Comparison of ENCODE assay signal across 26 cellular contexts in genomic region chrX:95063554-95063953, GRCh38.
DNase-seq lines count a peak whose midpoint lies in the region; TF ChIP-seq lines count a peak whose summit lies in the region.
"Had no signal": no experiment of that assay in that cellular context is flagged by ENCODE, and none has a peak within 500 bp of the region (broad histone marks: within the 10 kb centered on the region; RNA-seq: fewer than 3 reads in every experiment).

No MANE protein-coding gene starts in this region.

- H3K9ac ChIP-seq in smooth muscle cell (ENCODE audit: low read depth) = no peak overlapping the region
- H3K9ac ChIP-seq: KMS-11 had no signal

- H3K9me3 Mint-ChIP-seq in activated naive CD4-positive, alpha-beta T cell treated with anti-CD3 and anti-CD28 coated beads, Interleukin-2, amount 50 U/mL, for 24 hours = no peaks in the 10 kb centered on the region
- H3K9me3 Mint-ChIP-seq in activated naive CD4-positive, alpha-beta T cell treated with anti-CD3 and anti-CD28 coated beads, Interleukin-2, amount 10 ng/mL, durations not matched to agents 7 days and 5 days = no peaks in the 10 kb centered on the region
- H3K9me3 Mint-ChIP-seq in progenitor cell of endocrine pancreas (ENCODE audit: low read depth) = no peaks in the 10 kb centered on the region
- H3K9me3 Mint-ChIP-seq: CD4-positive, alpha-beta T cell; memory B cell; stimulated activated naive CD8-positive, alpha-beta T cell treated with anti-CD3 and anti-CD28 coated beads, Interleukin-15, Interleukin-2, amounts not matched to agents 100 ng/mL and 50 ng/mL, for 24 hours had no signal

- no peak for DNase-seq in activated naive CD4-positive, alpha-beta T cell treated with anti-CD3 and anti-CD28 coated beads, Interleukin-2, amount 10 ng/mL, durations not matched to agents 7 days and 5 days
- DNase-seq in RPMI7951 (ENCODE audit: low read depth) (peak; percentile 35), fibroblast of mammary gland (ENCODE audit: low read depth) (peak; percentile 44), smooth muscle cell (lab: John Stamatoyannopoulos, UW; ENCODE audit: unreplicated experiment) (no peak), HUDEP-2 (lab: John Stamatoyannopoulos, UW; ENCODE audit: unreplicated experiment in 76 of 76) (no peak), progenitor cell of endocrine pancreas (ENCODE audit: low spot score, unreplicated experiment) (no peak), GM19238 (ENCODE audit: insufficient read length, low spot score) (no peak)
- DNase-seq: activated CD4-positive, alpha-beta T cell treated with anti-CD3 and anti-CD28 coated beads for 4 hours; activated effector memory CD4-positive, alpha-beta T cell treated with Interleukin-2 at 50 U/mL for 16 hours; activated T-cell treated with anti-CD3 and anti-CD28 coated beads for 4 hours; AML-193; CD4-positive, alpha-beta T cell; effector CD4-positive, alpha-beta T cell; hippocampal formation; NCI-H1436; NCI-H446 had no signal

- H4K20me1 ChIP-seq in smooth muscle cell (ENCODE audit: low read depth) = no peaks in the 10 kb centered on the region

- H3K9me3 ChIP-seq in smooth muscle cell (replicated peaks; ENCODE audit: low read depth) = no peaks in the 10 kb centered on the region
- H3K9me3 ChIP-seq: neutrophil, thoracic aorta, vagina had no signal

- H3K36me3 ChIP-seq in smooth muscle cell (ENCODE audit: low read depth) = no peaks in the 10 kb centered on the region
- H3K36me3 ChIP-seq: neutrophil, thoracic aorta, vagina had no signal

- H3K27me3 ChIP-seq in smooth muscle cell (ENCODE audit: low read depth) = no peaks in the 10 kb centered on the region
- H3K27me3 ChIP-seq: neutrophil, vagina had no signal

- H3K4me3 ChIP-seq in fibroblast of mammary gland (ENCODE audit: control insufficient read depth, low read depth, low read length) = no peak overlapping the region
- H3K4me3 ChIP-seq in smooth muscle cell = no peak overlapping the region
- H3K4me3 ChIP-seq: thoracic aorta, vagina had no signal

- no peaks in the 10 kb centered on the region for H3K27me3 Mint-ChIP-seq in activated naive CD4-positive, alpha-beta T cell treated with anti-CD3 and anti-CD28 coated beads, Interleukin-2, amount 50 U/mL, for 24 hours
- no peaks in the 10 kb centered on the region for H3K27me3 Mint-ChIP-seq in activated naive CD4-positive, alpha-beta T cell treated with anti-CD3 and anti-CD28 coated beads, Interleukin-2, amount 10 ng/mL, durations not matched to agents 7 days and 5 days
- no peaks in the 10 kb centered on the region for H3K27me3 Mint-ChIP-seq in progenitor cell of endocrine pancreas
- H3K27me3 Mint-ChIP-seq: CD4-positive, alpha-beta T cell; memory B cell; stimulated activated naive CD8-positive, alpha-beta T cell treated with anti-CD3 and anti-CD28 coated beads, Interleukin-15, Interleukin-2, amounts not matched to agents 100 ng/mL and 50 ng/mL, for 24 hours had no signal

- H3K4me1 ChIP-seq in smooth muscle cell (ENCODE audit: low read depth) = peaks cover 10% of the 10 kb centered on the region
- H3K4me1 ChIP-seq: vagina had no signal

- no peaks in the 10 kb centered on the region for H3K4me1 Mint-ChIP-seq in activated naive CD4-positive, alpha-beta T cell treated with anti-CD3 and anti-CD28 coated beads, Interleukin-2, amount 50 U/mL, for 24 hours
- H3K4me1 Mint-ChIP-seq in activated naive CD4-positive, alpha-beta T cell treated with anti-CD3 and anti-CD28 coated beads, Interleukin-2, amount 10 ng/mL, durations not matched to agents 7 days and 5 days = no peaks in the 10 kb centered on the region
- H3K4me1 Mint-ChIP-seq in progenitor cell of endocrine pancreas (ENCODE audit: low read depth) = peaks cover 2% of the 10 kb centered on the region
- H3K4me1 Mint-ChIP-seq: brain, memory B cell had no signal

- CTCF ChIA-PET in activated naive CD4-positive, alpha-beta T cell treated with anti-CD3 and anti-CD28 coated beads, Interleukin-2, amount 10 ng/mL, durations not matched to agents 7 days and 5 days (lab: Charles Lee) = no interaction called here

- H3K79me2 ChIP-seq in smooth muscle cell (ENCODE audit: low read depth) = no peaks in the 10 kb centered on the region

- H3F3A ChIP-seq in smooth muscle cell (ENCODE audit: low read depth) = peaks cover 7% of the 10 kb centered on the region

- H3K27ac ChIP-seq in smooth muscle cell (ENCODE audit: low read depth) = peak overlapping the region; percentile 65
- H3K27ac ChIP-seq: 22Rv1, KMS-11, neutrophil, thoracic aorta, vagina, VCaP had no signal

- H2AFZ ChIP-seq in smooth muscle cell (ENCODE audit: low read depth) = no peak overlapping the region

- no peak overlapping the region for H3K4me3 Mint-ChIP-seq in activated naive CD4-positive, alpha-beta T cell treated with anti-CD3 and anti-CD28 coated beads, Interleukin-2, amount 50 U/mL, for 24 hours
- H3K4me3 Mint-ChIP-seq in activated naive CD4-positive, alpha-beta T cell treated with anti-CD3 and anti-CD28 coated beads, Interleukin-2, amount 10 ng/mL, durations not matched to agents 7 days and 5 days = no peak overlapping the region
- H3K4me3 Mint-ChIP-seq in progenitor cell of endocrine pancreas (ENCODE audit: low read depth) = no peak overlapping the region
- H3K4me3 Mint-ChIP-seq: brain; CD4-positive, alpha-beta T cell; memory B cell; stimulated activated naive CD8-positive, alpha-beta T cell treated with anti-CD3 and anti-CD28 coated beads, Interleukin-15, Interleukin-2, amounts not matched to agents 100 ng/mL and 50 ng/mL, for 24 hours had no signal

- H3K4me2 ChIP-seq in smooth muscle cell = peak overlapping the region; percentile 80
- H3K4me2 ChIP-seq: KMS-11 had no signal

- no peak for TF ChIP-seq CTCF in fibroblast of mammary gland (conservative IDR thresholded peaks at IDR 0.05; ENCODE audit: control insufficient read depth, insufficient read depth, low read depth, low read length)
- TF ChIP-seq CTCF in smooth muscle cell (IDR thresholded peaks at IDR 0.05; ENCODE audit: borderline replicate concordance, insufficient read depth, poor library complexity, severe bottlenecking) = no peak
- no peak for TF ChIP-seq CTCF in progenitor cell of endocrine pancreas (IDR thresholded peaks at IDR 0.05; ENCODE audit: unreplicated experiment)

- peak overlapping the region; percentile 59 for H3K27ac Mint-ChIP-seq in activated naive CD4-positive, alpha-beta T cell treated with anti-CD3 and anti-CD28 coated beads, Interleukin-2, amount 50 U/mL, for 24 hours
- no peak overlapping the region for H3K27ac Mint-ChIP-seq in activated naive CD4-positive, alpha-beta T cell treated with anti-CD3 and anti-CD28 coated beads, Interleukin-2, amount 10 ng/mL, durations not matched to agents 7 days and 5 days
- H3K27ac Mint-ChIP-seq in progenitor cell of endocrine pancreas = no peak overlapping the region
- H3K27ac Mint-ChIP-seq: brain; CD4-positive, alpha-beta T cell; memory B cell; stimulated activated naive CD8-positive, alpha-beta T cell treated with anti-CD3 and anti-CD28 coated beads, Interleukin-15, Interleukin-2, amounts not matched to agents 100 ng/mL and 50 ng/mL, for 24 hours had no signal

- H3K36me3 Mint-ChIP-seq in activated naive CD4-positive, alpha-beta T cell treated with anti-CD3 and anti-CD28 coated beads, Interleukin-2, amount 50 U/mL, for 24 hours = no peaks in the 10 kb centered on the region
- no peaks in the 10 kb centered on the region for H3K36me3 Mint-ChIP-seq in activated naive CD4-positive, alpha-beta T cell treated with anti-CD3 and anti-CD28 coated beads, Interleukin-2, amount 10 ng/mL, durations not matched to agents 7 days and 5 days
- no peaks in the 10 kb centered on the region for H3K36me3 Mint-ChIP-seq in progenitor cell of endocrine pancreas (ENCODE audit: insufficient read depth)
- H3K36me3 Mint-ChIP-seq: brain, memory B cell had no signal

Comparison
In these comparisons a context has a peak if more than half of its experiments do, and no peak if none do; other contexts are left out.
1. DNase-seq: peak in RPMI7951 (single experiment) and fibroblast of mammary gland (single experiment); none in activated naive CD4-positive, alpha-beta T cell treated with anti-CD3 and anti-CD28 coated beads, Interleukin-2, amount 10 ng/mL, durations not matched to agents 7 days and 5 days (single experiment), smooth muscle cell (single experiment), HUDEP-2 (0 of 76), progenitor cell of endocrine pancreas (single experiment) and GM19238 (single experiment).